ENCODE assay signal across 6 cellular contexts in the genomic region with DNA sequence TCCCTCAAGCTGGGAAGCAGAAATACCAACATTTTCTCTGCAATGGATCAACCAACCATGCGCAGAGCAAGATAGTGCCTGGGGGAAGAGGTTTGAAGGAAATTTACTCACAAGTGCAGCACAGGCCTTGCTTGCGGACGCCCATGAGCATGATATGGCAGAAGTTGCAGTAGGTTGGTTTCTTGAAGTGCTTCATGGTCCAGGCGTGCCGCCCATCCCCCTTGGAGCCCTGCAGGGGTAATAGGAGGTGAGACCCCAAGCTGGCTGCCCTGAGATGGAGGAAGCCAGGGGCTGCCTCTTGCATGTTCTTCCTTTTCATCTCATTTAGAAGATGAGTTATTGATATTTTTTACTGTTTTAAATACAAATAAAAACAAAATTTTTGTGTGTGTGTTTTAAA.
"Had no signal": no experiment of that assay in that cellular context is flagged by ENCODE, and none has a peak within 500 bp of the region (broad histone marks: within the 10 kb centered on the region; RNA-seq: fewer than 3 reads in every experiment).

No MANE protein-coding gene starts in this region.

- H3K27ac ChIP-seq: HL-60 had no signal

- H2AFZ ChIP-seq: GM23338 had no signal

- H3K4me3 ChIP-seq: GM23338 had no signal

- DNase-seq: H9, HCEC 1CT, KBM-7 had no signal

- H3K4me2 ChIP-seq: GM23338 had no signal

- ATAC-seq: GM23338, HepG2 had no signal
